1 cellular context compared by ENCODE assay signal in the genomic region with DNA sequence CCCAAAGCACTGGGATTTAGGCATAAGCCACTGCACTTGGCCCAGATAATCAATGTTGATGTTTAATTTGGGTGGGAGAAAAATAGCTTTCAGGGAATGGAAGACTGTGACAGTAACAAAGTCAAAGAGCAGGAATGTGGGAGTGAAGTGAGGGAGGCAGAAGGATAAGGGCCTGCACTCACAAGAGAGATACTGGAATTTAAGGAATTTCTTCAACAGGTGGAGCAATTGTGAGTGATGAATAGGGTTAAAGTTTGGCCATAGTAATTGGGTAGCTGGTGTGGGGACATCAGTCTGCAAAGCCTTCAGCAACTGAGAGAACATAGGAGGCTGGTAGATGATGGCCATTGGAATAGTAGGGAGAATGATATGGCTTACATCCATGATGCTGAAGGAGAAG.
A peak's percentile ranks its signal among the peaks of the same experiment; 100 is the strongest.
TF ChIP-seq lines count a peak whose summit lies in the region.

No MANE protein-coding gene starts in this region.

TF ChIP-seq in H1, 55 proteins besides CTCF, POLR2A, EP300 and RAD21:
- peak; percentile 47; the same call in 1 of the 2 replicates for TF ChIP-seq YY1 (IDR thresholded peaks at IDR 0.05; ENCODE audit: low read depth, low read length)
- peak; percentile 98 for TF ChIP-seq TEAD4 (IDR thresholded peaks at IDR 0.05; ENCODE audit: low read depth, low read length)
- TF ChIP-seq, protein P1, sequence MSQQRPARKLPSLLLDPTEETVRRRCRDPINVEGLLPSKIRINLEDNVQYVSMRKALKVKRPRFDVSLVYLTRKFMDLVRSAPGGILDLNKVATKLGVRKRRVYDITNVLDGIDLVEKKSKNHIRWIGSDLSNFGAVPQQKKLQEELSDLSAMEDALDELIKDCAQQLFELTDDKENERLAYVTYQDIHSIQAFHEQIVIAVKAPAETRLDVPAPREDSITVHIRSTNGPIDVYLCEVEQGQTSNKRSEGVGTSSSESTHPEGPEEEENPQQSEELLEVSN (IDR thresholded peaks at IDR 0.05), result no peak
- peak; percentile 72; the same call in 1 of the 2 replicates for TF ChIP-seq SP1 (IDR thresholded peaks at IDR 0.05; ENCODE audit: low read depth, low read length)
- peak; percentile 59 for TF ChIP-seq ASH2L (IDR thresholded peaks at IDR 0.05; ENCODE audit: low read length)
- TF ChIP-seq HDAC2 (IDR thresholded peaks at IDR 0.05; ENCODE audit: borderline replicate concordance in 1 of 2, low read depth in 2 of 2, low read length in 2 of 2), result no peak; a peak in 1 of 4 replicates
- TF ChIP-seq TCF12 (IDR thresholded peaks at IDR 0.05; ENCODE audit: low read depth, low read length), result 0 out of 2 replicates have a peak, but pooled peaks have one; percentile 63
- TF ChIP-seq KDM1A (IDR thresholded peaks at IDR 0.05; ENCODE audit: borderline replicate concordance, low read length), result 0 out of 2 replicates have a peak, but pooled peaks have one; percentile 20
- TF ChIP-seq CBX5 (IDR thresholded peaks at IDR 0.05; ENCODE audit: low read depth, low read length), result no peak
- 0 out of 4 replicates have a peak, but pooled peaks of 1 of the 2 experiments have one; percentile 52 for TF ChIP-seq SIN3A (conservative IDR thresholded peaks at IDR 0.05 in 1 of 2, IDR thresholded peaks at IDR 0.05 in 1 of 2; ENCODE audit: low read depth in 1 of 2, low read length in 2 of 2)
- 0 out of 2 replicates have a peak, but pooled peaks have one; percentile 32 for TF ChIP-seq CEBPB (IDR thresholded peaks at IDR 0.05; ENCODE audit: low read depth, low read length)
